ENCODE assay signal across 21 cellular contexts in the genomic region with DNA sequence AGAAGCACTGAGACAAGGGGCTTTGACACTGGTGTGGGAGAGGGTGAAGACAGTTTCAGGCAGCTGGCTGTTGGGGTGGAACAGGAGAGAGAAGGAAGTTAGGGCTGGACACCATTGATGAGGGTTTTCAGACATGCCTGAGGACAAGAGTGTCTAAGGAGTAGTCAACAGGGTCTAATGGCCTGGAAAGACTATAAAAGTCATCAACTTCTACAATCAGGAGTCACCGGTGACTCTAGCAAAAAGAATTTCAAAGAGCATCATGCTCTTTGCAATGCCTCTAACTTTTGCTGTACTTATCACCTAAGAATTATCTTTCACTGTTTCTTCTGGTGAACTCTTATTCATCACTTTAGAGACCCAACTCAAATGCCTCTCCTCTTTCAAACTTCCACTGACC.
"Had no signal": no experiment of that assay in that cellular context is flagged by ENCODE, and none has a peak within 500 bp of the region (broad histone marks: within the 10 kb centered on the region; RNA-seq: fewer than 3 reads in every experiment).

No MANE protein-coding gene starts in this region.

- H3K27ac Mint-ChIP-seq: naive thymus-derived CD4-positive, alpha-beta T cell; stimulated activated memory B cell treated with anti-CD40 and anti-IgM and Interleukin-4, amounts not matched to agents 10 μg/mL and 1 μg/mL and 100 μg/mL, for 72 hours; stimulated activated naive CD8-positive, alpha-beta T cell treated with anti-CD3 and anti-CD28 coated beads, Interleukin-15, Interleukin-2, amounts not matched to agents 100 ng/mL and 50 ng/mL, for 24 hours had no signal

- H3K4me3 Mint-ChIP-seq: naive thymus-derived CD4-positive, alpha-beta T cell; stimulated activated memory B cell treated with anti-CD40 and anti-IgM and Interleukin-4, amounts not matched to agents 10 μg/mL and 1 μg/mL and 100 μg/mL, for 72 hours; stimulated activated naive CD8-positive, alpha-beta T cell treated with anti-CD3 and anti-CD28 coated beads, Interleukin-15, Interleukin-2, amounts not matched to agents 100 ng/mL and 50 ng/mL, for 24 hours had no signal

- H3K27me3 Mint-ChIP-seq: stimulated activated memory B cell treated with anti-CD40 and anti-IgM and Interleukin-4, amounts not matched to agents 10 μg/mL and 1 μg/mL and 100 μg/mL, for 72 hours; stimulated activated naive CD8-positive, alpha-beta T cell treated with anti-CD3 and anti-CD28 coated beads, Interleukin-15, Interleukin-2, amounts not matched to agents 100 ng/mL and 50 ng/mL, for 24 hours had no signal

- H3K36me3 Mint-ChIP-seq: naive thymus-derived CD4-positive, alpha-beta T cell; stimulated activated memory B cell treated with anti-CD40 and anti-IgM and Interleukin-4, amounts not matched to agents 10 μg/mL and 1 μg/mL and 100 μg/mL, for 72 hours had no signal

- H3K27ac ChIP-seq: dorsolateral prefrontal cortex, heart right ventricle, spleen, tibial artery, upper lobe of right lung, vagina had no signal

- H3K4me3 ChIP-seq: heart right ventricle, lung, spleen, tibial artery, upper lobe of right lung, vagina had no signal

- H3K4me1 Mint-ChIP-seq: stimulated activated memory B cell treated with anti-CD40 and anti-IgM and Interleukin-4, amounts not matched to agents 10 μg/mL and 1 μg/mL and 100 μg/mL, for 72 hours had no signal

- H3K9me3 Mint-ChIP-seq: naive thymus-derived CD4-positive, alpha-beta T cell; stimulated activated memory B cell treated with anti-CD40 and anti-IgM and Interleukin-4, amounts not matched to agents 10 μg/mL and 1 μg/mL and 100 μg/mL, for 72 hours; stimulated activated naive CD8-positive, alpha-beta T cell treated with anti-CD3 and anti-CD28 coated beads, Interleukin-15, Interleukin-2, amounts not matched to agents 100 ng/mL and 50 ng/mL, for 24 hours had no signal

- H3K27me3 ChIP-seq: spleen, tibial artery, upper lobe of right lung, vagina had no signal

- H3K4me1 ChIP-seq: spleen, tibial artery, upper lobe of right lung, vagina had no signal

- H3K36me3 ChIP-seq: heart right ventricle, spleen, tibial artery, upper lobe of right lung, vagina had no signal

- H3K9me3 ChIP-seq: heart right ventricle, spleen, tibial artery, upper lobe of right lung, vagina had no signal

- DNase-seq: cortex of kidney; effector CD8-positive, alpha-beta T cell; heart right ventricle; hypothalamus; left cardiac atrium; left ventricle myocardium superior; mesenchymal stem cell; naive thymus-derived CD4-positive, alpha-beta T cell; occipital lobe; stimulated activated CD4-positive, alpha-beta T cell treated with anti-CD3 and anti-CD28 coated beads, Interleukin-15, amount 100 ng/mL, for 24 hours; stimulated activated CD4-positive, alpha-beta T cell treated with anti-CD3 and anti-CD28 coated beads, Interleukin-1b, Interleukin-23, amount 100 ng/mL, for 48 hours; stimulated activated CD4-positive, alpha-beta T cell treated with anti-CD3 and anti-CD28 coated beads, Interleukin-4, amount 100 ng/mL, for 24 hours; upper lobe of right lung had no signal

- ATAC-seq: esophagus mucosa; heart right ventricle; left cardiac atrium; left ventricle myocardium superior; naive thymus-derived CD4-positive, alpha-beta T cell; stimulated activated memory B cell treated with anti-CD40 and anti-IgM and Interleukin-4, amounts not matched to agents 10 μg/mL and 1 μg/mL and 100 μg/mL, for 72 hours had no signal
